Comparison of ENCODE assay signal across 12 cellular contexts in the genomic region with DNA sequence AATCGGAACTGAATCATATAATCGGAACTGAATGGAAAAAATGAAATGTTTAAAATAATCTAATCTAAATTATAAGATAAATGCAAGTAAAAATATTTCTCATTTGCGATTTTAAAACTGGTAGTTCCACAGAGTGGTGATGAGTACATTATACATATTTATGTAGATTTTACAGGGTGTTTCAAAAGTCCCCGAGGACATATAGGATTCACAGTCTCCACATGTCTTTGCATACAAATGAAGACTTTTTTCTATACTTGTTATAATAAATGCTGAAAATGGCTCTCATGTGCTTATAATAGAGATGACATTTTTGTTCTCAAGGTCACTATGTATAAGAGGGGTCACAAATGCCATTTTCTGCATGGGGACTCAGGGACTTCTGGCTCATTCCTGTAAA.
"Had no signal": no experiment of that assay in that cellular context is flagged by ENCODE, and none has a peak within 500 bp of the region (broad histone marks: within the 10 kb centered on the region; RNA-seq: fewer than 3 reads in every experiment).

No MANE protein-coding gene starts in this region.

- DNase-seq: NCI-H1092, NCI-H1092 treated with DMSO at 0.1 percent for 48 hours, NCI-H1417 treated with DMSO at 0.1 percent for 48 hours, NCI-H1694, NCI-H1694 treated with DMSO at 0.1 percent for 48 hours, NCI-H2107, NCI-H2227 treated with DMSO at 0.1 percent for 48 hours, NCI-H345, NCI-H446 treated with DMSO at 0.1 percent for 48 hours, NCI-H510A had no signal

- H3K9ac ChIP-seq: KMS-11 had no signal

- H3K27ac ChIP-seq: KMS-11 had no signal

- H3K4me3 ChIP-seq: MG63 had no signal

- H3K36me3 ChIP-seq: MG63 had no signal

- H3K4me2 ChIP-seq: KMS-11 had no signal

- H3K9me3 ChIP-seq: MG63 had no signal
